1 cellular context compared by ENCODE assay signal in the genomic region with DNA sequence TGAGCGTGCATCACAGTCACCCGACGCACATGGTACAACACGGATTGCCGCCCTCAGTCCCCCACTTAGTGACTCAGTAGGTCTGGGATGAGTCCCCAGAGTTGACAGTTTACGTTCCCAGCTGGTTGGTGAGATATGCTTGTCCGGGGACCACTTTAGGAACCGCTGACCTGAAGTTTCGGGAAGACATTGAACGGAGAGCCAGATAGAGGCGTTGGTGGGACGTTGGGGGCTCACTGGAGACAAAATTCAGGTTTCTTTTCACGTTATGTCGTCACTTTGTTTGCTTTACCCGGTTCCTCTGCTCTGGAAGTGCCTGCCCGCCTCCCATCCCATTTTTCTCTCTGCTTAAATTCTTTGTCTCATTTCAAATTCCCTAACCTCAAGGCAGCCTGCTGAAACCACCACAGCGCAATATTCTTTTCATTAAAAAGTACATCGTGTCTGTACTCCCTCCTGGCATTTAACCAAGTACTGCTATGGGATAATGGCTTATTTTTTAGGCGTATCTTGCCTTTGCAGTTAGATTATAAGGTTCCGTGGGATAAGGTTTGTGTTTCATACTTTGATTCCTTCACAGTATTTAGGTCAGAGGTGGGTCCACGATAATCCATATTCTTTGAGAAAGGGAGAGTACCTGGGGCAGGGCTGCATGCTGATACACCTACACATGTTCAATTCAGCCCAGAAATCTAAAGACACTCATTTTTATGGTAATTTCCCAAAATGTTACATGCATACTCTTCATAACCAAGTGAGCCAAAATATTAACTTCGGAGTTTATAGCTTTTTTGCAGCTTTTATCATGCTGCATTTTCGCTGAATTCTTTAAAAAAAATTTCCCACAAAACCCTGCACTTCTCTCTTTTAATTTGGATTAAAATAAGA.
A peak's percentile ranks its signal among the peaks of the same experiment; 100 is the strongest.
TF ChIP-seq lines count a peak whose summit lies in the region.

No MANE protein-coding gene starts in this region.

TF ChIP-seq in HEK293, 187 proteins besides CTCF, POLR2A, EP300 and RAD21 (continued from another document):
- TF ChIP-seq ZNF549 (tag by site-specific recombination; IDR thresholded peaks at IDR 0.05): no peak
- TF ChIP-seq ZNF19 (tag by site-specific recombination; IDR thresholded peaks at IDR 0.05; ENCODE audit: low read depth): no peak
- TF ChIP-seq ZNF292 (tag by site-specific recombination; IDR thresholded peaks at IDR 0.05; ENCODE audit: borderline replicate concordance, low read depth): no peak
- peak; percentile 60; the same call in 1 of the 2 replicates for TF ChIP-seq ZNF558 (tag by site-specific recombination; IDR thresholded peaks at IDR 0.05)
- TF ChIP-seq, protein P1, sequence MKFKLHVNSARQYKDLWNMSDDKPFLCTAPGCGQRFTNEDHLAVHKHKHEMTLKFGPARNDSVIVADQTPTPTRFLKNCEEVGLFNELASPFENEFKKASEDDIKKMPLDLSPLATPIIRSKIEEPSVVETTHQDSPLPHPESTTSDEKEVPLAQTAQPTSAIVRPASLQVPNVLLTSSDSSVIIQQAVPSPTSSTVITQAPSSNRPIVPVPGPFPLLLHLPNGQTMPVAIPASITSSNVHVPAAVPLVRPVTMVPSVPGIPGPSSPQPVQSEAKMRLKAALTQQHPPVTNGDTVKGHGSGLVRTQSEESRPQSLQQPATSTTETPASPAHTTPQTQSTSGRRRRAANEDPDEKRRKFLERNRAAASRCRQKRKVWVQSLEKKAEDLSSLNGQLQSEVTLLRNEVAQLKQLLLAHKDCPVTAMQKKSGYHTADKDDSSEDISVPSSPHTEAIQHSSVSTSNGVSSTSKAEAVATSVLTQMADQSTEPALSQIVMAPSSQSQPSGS (tag by site-specific recombination; IDR thresholded peaks at IDR 0.05; ENCODE audit: low read depth): peak; percentile 45; the same call in 1 of the 2 replicates
- TF ChIP-seq ZNF335 (tag by site-specific recombination; conservative IDR thresholded peaks at IDR 0.05): no peak
- TF ChIP-seq, protein P2, sequence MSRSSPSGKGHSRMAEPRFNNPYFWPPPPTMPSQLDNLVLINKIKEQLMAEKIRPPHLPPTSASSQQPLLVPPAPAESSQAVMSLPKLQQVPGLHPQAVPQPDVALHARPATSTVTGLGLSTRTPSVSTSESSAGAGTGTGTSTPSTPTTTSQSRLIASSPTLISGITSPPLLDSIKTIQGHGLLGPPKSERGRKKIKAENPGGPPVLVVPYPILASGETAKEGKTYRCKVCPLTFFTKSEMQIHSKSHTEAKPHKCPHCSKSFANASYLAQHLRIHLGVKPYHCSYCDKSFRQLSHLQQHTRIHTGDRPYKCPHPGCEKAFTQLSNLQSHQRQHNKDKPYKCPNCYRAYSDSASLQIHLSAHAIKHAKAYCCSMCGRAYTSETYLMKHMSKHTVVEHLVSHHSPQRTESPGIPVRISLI (tag by site-specific recombination; IDR thresholded peaks at IDR 0.05): no peak
- no peak for TF ChIP-seq ZNF837 (tag by site-specific recombination; IDR thresholded peaks at IDR 0.05)
- TF ChIP-seq, protein P3, sequence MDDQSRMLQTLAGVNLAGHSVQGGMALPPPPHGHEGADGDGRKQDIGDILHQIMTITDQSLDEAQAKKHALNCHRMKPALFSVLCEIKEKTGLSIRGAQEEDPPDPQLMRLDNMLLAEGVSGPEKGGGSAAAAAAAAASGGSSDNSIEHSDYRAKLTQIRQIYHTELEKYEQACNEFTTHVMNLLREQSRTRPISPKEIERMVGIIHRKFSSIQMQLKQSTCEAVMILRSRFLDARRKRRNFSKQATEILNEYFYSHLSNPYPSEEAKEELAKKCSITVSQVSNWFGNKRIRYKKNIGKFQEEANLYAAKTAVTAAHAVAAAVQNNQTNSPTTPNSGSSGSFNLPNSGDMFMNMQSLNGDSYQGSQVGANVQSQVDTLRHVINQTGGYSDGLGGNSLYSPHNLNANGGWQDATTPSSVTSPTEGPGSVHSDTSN (CRISPR knock-in tag; IDR thresholded peaks at IDR 0.05): no peak
- TF ChIP-seq KLF16 (tag by site-specific recombination; IDR thresholded peaks at IDR 0.05): no peak
- no peak for TF ChIP-seq KLF10 (tag by site-specific recombination; IDR thresholded peaks at IDR 0.05)
- TF ChIP-seq ZBTB17 (tag by site-specific recombination; IDR thresholded peaks at IDR 0.05): 0 out of 2 replicates have a peak, but pooled peaks have one; percentile 3
- no peak for TF ChIP-seq ZNF792 (tag by site-specific recombination; IDR thresholded peaks at IDR 0.05)
- TF ChIP-seq, protein P4, sequence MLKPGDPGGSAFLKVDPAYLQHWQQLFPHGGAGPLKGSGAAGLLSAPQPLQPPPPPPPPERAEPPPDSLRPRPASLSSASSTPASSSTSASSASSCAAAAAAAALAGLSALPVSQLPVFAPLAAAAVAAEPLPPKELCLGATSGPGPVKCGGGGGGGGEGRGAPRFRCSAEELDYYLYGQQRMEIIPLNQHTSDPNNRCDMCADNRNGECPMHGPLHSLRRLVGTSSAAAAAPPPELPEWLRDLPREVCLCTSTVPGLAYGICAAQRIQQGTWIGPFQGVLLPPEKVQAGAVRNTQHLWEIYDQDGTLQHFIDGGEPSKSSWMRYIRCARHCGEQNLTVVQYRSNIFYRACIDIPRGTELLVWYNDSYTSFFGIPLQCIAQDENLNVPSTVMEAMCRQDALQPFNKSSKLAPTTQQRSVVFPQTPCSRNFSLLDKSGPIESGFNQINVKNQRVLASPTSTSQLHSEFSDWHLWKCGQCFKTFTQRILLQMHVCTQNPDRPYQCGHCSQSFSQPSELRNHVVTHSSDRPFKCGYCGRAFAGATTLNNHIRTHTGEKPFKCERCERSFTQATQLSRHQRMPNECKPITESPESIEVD (tag by site-specific recombination; IDR thresholded peaks at IDR 0.05): no peak
- TF ChIP-seq ZBTB20 (tag by site-specific recombination; IDR thresholded peaks at IDR 0.05): peak; percentile 75
